Comparison of ENCODE assay signal across 11 cellular contexts in genomic region chr10:70430489-70431445, GRCh38. TPM values are rescaled to one million over a fixed set of nuclear protein-coding genes. Genes with fewer than 3 reads are reported as not detected.
A peak's percentile ranks its signal among the peaks of the same experiment; 100 is the strongest.
DNase-seq lines count a peak whose midpoint lies in the region; ATAC-seq and TF ChIP-seq lines count a peak whose summit lies in the region.
"Had no signal": no experiment of that assay in that cellular context is flagged by ENCODE, and none has a peak within 500 bp of the region (broad histone marks: within the 10 kb centered on the region; RNA-seq: fewer than 3 reads in every experiment).

No MANE protein-coding gene starts in this region.

- H4K20me1 ChIP-seq in DND-41 (ENCODE audit: insufficient read depth, low read length): peaks cover 3% of the 10 kb centered on the region; the same call in 1 of the 2 replicates

- TF ChIP-seq CTCF in DND-41 (IDR thresholded peaks at IDR 0.05; ENCODE audit: borderline replicate concordance, extremely low read depth, low read length, poor library complexity, severe bottlenecking) (peak; percentile 24), right atrium auricular region (IDR thresholded peaks at IDR 0.05) (peak in 1 of 2 donors; percentile 57)

- H3K36me3 ChIP-seq in DND-41 (ENCODE audit: insufficient read depth, low read length) (peaks cover 37% of the 10 kb centered on the region), right atrium auricular region (peaks cover 40% of the 10 kb centered on the region)

- H3K27ac ChIP-seq in DND-41 (ENCODE audit: low read length): no peak overlapping the region
- peak overlapping the region; percentile 25 for H3K27ac ChIP-seq in angular gyrus (ENCODE audit: low read depth, low read length)
- peak overlapping the region; percentile 82 to 85 for H3K27ac ChIP-seq in right atrium auricular region

- no peak overlapping the region for H3K4me2 ChIP-seq in DND-41 (ENCODE audit: insufficient read depth, low read length)

- no peaks in the 10 kb centered on the region for H3K27me3 ChIP-seq in DND-41 (ENCODE audit: insufficient read depth, low read length, poor library complexity)
- H3K27me3 ChIP-seq in right atrium auricular region: no peaks in the 10 kb centered on the region

- H3K79me2 ChIP-seq in DND-41 (ENCODE audit: insufficient read depth, low read length): no peaks in the 10 kb centered on the region

- DNase-seq in DND-41 (no peak), right atrium auricular region (ENCODE audit: low spot score) (peak; percentile 86), putamen (ENCODE audit: low spot score) (peak; percentile 30)
- DNase-seq in activated T-cell treated with anti-CD3 and anti-CD28 coated beads, Interleukin-2, amount 50 U/mL, for 48 hours: no peak
- no peak for DNase-seq in activated CD4-positive, alpha-beta T cell treated with anti-CD3 and anti-CD28 coated beads, Interleukin-2, amount 50 U/mL, for 48 hours
- DNase-seq in stimulated activated CD4-positive, alpha-beta T cell treated with anti-CD3 and anti-CD28 coated beads, Interleukin-12 subunit alpha, Interleukin-12 subunit beta, amount 100 ng/mL, for 4 hours: no peak
- DNase-seq: activated CD4-positive, alpha-beta memory T cell treated with anti-CD3 and anti-CD28 coated beads for 36 hours; DMS153; NCI-H1930 had no signal

- ATAC-seq in DND-41 (ENCODE audit: insufficient read depth, low read depth): no peak
- no peak for ATAC-seq in GM21528 (IDR thresholded peaks at IDR 0.05; ENCODE audit: low FRiP score, unreplicated experiment)

- H3K9ac ChIP-seq in DND-41 (ENCODE audit: low read depth, low read length): no peak overlapping the region

- H3K4me1 ChIP-seq in DND-41 (ENCODE audit: insufficient read depth, low read length): no peaks in the 10 kb centered on the region
- peaks cover 0 to 47% of the 10 kb centered on the region in 2 donors for H3K4me1 ChIP-seq in right atrium auricular region

- H2AFZ ChIP-seq in DND-41 (ENCODE audit: low read depth, low read length): no peak overlapping the region

- H3K4me3 ChIP-seq in DND-41 (ENCODE audit: low read depth in 1 of 2, low read length in 2 of 2): no peak overlapping the region
- H3K4me3 ChIP-seq in right atrium auricular region: no peak overlapping the region

- H3K9me3 ChIP-seq in DND-41 (ENCODE audit: insufficient read depth, low read length, severe bottlenecking): no peaks in the 10 kb centered on the region
- no peaks in the 10 kb centered on the region for H3K9me3 ChIP-seq in right atrium auricular region

RNA-seq across cellular contexts. Expression of gene NODAL, which starts 10.7 kb away (rescaled TPM):
- not detected for total RNA-seq in right atrium auricular region
- total RNA-seq: activated CD4-positive, alpha-beta memory T cell treated with anti-CD3 and anti-CD28 coated beads for 36 hours had no signal

RNA-seq across cellular contexts. Expression of gene EIF4EBP2, which starts 26.8 kb away (rescaled TPM):
- total RNA-seq in right atrium auricular region: 100 to 1,000 TPM in 1 of 2 donors, 10 to 100 TPM in 1; 90.0 to 116 TPM

RNA-seq across cellular contexts. Expression of gene PALD1, which starts 47.8 kb away (rescaled TPM):
- total RNA-seq in right atrium auricular region: 1 to 10 TPM; 4.9 to 8.5 TPM

RNA-seq across cellular contexts. Expression of gene LRRC20, which starts 48.3 kb away (rescaled TPM):
- total RNA-seq in right atrium auricular region: 10 to 100 TPM; 18.9 to 65.0 TPM

Comparison
In these comparisons a context has a peak if more than half of its experiments do, and no peak if none do; other contexts are left out.
1. DNase-seq: peak in right atrium auricular region (single experiment) and putamen (single experiment); none in DND-41 (single experiment), activated T-cell treated with anti-CD3 and anti-CD28 coated beads, Interleukin-2, amount 50 U/mL, for 48 hours (0 of 2), activated CD4-positive, alpha-beta T cell treated with anti-CD3 and anti-CD28 coated beads, Interleukin-2, amount 50 U/mL, for 48 hours (0 of 2) and stimulated activated CD4-positive, alpha-beta T cell treated with anti-CD3 and anti-CD28 coated beads, Interleukin-12 subunit alpha, Interleukin-12 subunit beta, amount 100 ng/mL, for 4 hours (single experiment).